In the genomic region with DNA sequence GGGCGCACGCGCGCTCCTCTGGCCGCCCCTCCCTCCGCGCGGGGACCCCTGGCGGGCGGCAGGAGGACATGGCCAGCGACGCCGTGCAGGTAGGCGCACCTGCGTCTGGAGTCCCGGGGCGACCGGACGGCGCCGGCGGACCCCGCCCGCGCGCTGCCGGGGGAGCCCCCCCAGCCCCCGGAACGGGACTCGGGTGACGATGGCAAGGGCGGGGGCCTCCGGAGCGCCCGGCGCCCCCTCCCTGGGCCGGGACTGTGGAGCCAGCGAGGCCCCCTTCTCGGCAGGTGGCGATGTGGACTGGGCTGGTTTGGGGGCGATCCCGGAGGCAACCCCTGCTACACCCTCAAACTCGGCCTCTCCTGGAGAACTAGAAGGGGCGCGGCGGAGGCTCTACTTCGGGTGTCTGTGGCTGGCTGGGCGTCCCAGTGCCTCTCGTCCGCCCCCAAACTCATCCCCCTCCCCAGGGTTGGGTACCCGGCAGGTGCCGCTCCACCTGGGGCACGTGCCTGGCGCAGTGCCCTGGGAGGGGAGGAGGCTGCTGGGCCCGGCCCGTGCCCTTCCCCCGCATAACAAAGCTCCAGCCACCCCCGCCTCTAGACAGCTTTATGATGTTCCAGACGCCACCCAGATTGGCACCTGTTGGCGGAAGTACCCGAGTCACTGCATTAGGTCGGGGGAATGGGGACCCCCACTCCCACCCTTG, we compare ENCODE assay signal across 8 cellular contexts. TPM values are rescaled to one million over a fixed set of nuclear protein-coding genes. Genes with fewer than 3 reads are reported as not detected.
DNase-seq lines count a peak whose midpoint lies in the region; ATAC-seq, FAIRE-seq and TF ChIP-seq lines count a peak whose summit lies in the region.

No MANE protein-coding gene starts in this region.

- no peak for TF ChIP-seq POLR2A in body of pancreas (IDR thresholded peaks at IDR 0.05)

- peak overlapping the region; percentile 81 for H3K9ac ChIP-seq in SK-N-MC (ENCODE audit: insufficient read length)
- H3K9ac ChIP-seq in kidney (ENCODE audit: low read length in 2 of 2): peak overlapping the region; percentile 77 to 80

- ATAC-seq in HG03432 (IDR thresholded peaks at IDR 0.05; ENCODE audit: unreplicated experiment): peak; percentile 24
- peak; percentile 47 for ATAC-seq in body of pancreas
- no peak for ATAC-seq in HG02870 (IDR thresholded peaks at IDR 0.05; ENCODE audit: unreplicated experiment)
- no peak for ATAC-seq in GM19467 (IDR thresholded peaks at IDR 0.05; ENCODE audit: unreplicated experiment)

- H3K9me3 ChIP-seq in SK-N-MC (ENCODE audit: low read depth, low read length) (no peaks in the 10 kb centered on the region), body of pancreas (no peaks in the 10 kb centered on the region), kidney (ENCODE audit: control insufficient read depth in 1 of 2, low read length in 2 of 2) (no peaks in the 10 kb centered on the region)

- WGBS in body of pancreas, 2 donors: 0% methylated on average over 61 of the region's 62 CpGs; no CpG with 5 or more reads in 1 of the 2 donors

- H3K4me1 ChIP-seq in body of pancreas (peaks cover 32% of the 10 kb centered on the region), kidney (ENCODE audit: control insufficient read depth in 1 of 2, insufficient read depth in 1 of 2, low read depth in 1 of 2, low read length in 2 of 2) (peaks cover 9 to 22% of the 10 kb centered on the region in 2 donors)

- TF ChIP-seq CTCF in body of pancreas (IDR thresholded peaks at IDR 0.05): peak in 2 of 7 experiments; percentile 25 to 28
- no peak for TF ChIP-seq CTCF in kidney (IDR thresholded peaks at IDR 0.05; ENCODE audit: borderline replicate concordance, extremely low read depth, insufficient read depth)

- H3K36me3 ChIP-seq in SK-N-MC (ENCODE audit: insufficient read depth, low read length): no peaks in the 10 kb centered on the region
- no peaks in the 10 kb centered on the region for H3K36me3 ChIP-seq in body of pancreas (replicated peaks in 1 of 2; ENCODE audit: insufficient read depth in 1 of 2, low read depth in 2 of 2)
- H3K36me3 ChIP-seq in kidney (ENCODE audit: control insufficient read depth in 1 of 2, insufficient read depth in 2 of 2, low read length in 2 of 2): no peaks in the 10 kb centered on the region

- H3K27ac ChIP-seq in SK-N-MC (no peak overlapping the region), body of pancreas (peak overlapping the region; percentile 43 to 79 (median 68)), kidney (ENCODE audit: low read depth in 2 of 2, low read length in 2 of 2) (peak overlapping the region; percentile 78 to 81)

- H3K27me3 ChIP-seq in body of pancreas: no peaks in the 10 kb centered on the region

- intact Hi-C loops in body of pancreas (cut with DNase I): no loop called here
- intact Hi-C loops in kidney (cut with DNase I): no loop called here

- in situ Hi-C loops in Caki2 (cut with HindIII; ENCODE audit: low pct_unique_long_range_greater_than_20kb, low sequenced_read_pairs): no loop called here

- no peak for FAIRE-seq in kidney (lab: Jason Lieb, UNC)

- H3K4me3 ChIP-seq in SK-N-MC (peak overlapping the region; percentile 89), body of pancreas (peak overlapping the region; percentile 46 to 70), kidney (ENCODE audit: low read length in 2 of 2) (peak overlapping the region; percentile 60 to 68)

- peak; percentile 68 for DNase-seq in Caki2 (ENCODE audit: low read depth)
- no peak for DNase-seq in SK-N-MC (ENCODE audit: low read depth, low spot score)
- peak; percentile 40 to 66 (median 54) for DNase-seq in body of pancreas
- peak; percentile 85 for DNase-seq in kidney
- DNase-seq in stimulated activated CD4-positive, alpha-beta T cell treated with anti-CD3 and anti-CD28 coated beads, Interleukin-4, amount 100 ng/mL, for 24 hours: peak; percentile 37

RNA-seq across cellular contexts. Expression of a gene that starts 0.5 kb away (rescaled TPM):
- total RNA-seq in Caki2 (2014; rRNA removed; shearing (Covaris generic); ENCODE audit: low replicate concordance): 198 and 223 TPM in 2 replicates
- total RNA-seq in body of pancreas (10 to 100 TPM; 82.5 to 83.4 TPM), kidney (103 TPM)
- polyA plus RNA-seq in kidney (ENCODE audit: insufficient read depth, low read depth, low replicate concordance): 67.7 TPM

RNA-seq across cellular contexts. Expression of a gene that starts 14.5 kb away (rescaled TPM):
- total RNA-seq in Caki2 (2014; rRNA removed; shearing (Covaris generic); ENCODE audit: low replicate concordance): 165 and 194 TPM in 2 replicates
- total RNA-seq in body of pancreas (10 to 100 TPM; 32.4 to 86.7 TPM), kidney (53.8 TPM)
- 35.6 TPM for polyA plus RNA-seq in kidney (ENCODE audit: insufficient read depth, low read depth, low replicate concordance)

RNA-seq across cellular contexts. Expression of a gene that starts 41.5 kb away (rescaled TPM):
- 0.24 TPM in 1 of 2 replicates, not detected in the other for total RNA-seq in Caki2 (2014; rRNA removed; shearing (Covaris generic); ENCODE audit: low replicate concordance)
- 1 to 10 TPM in 1 of 2 donors, not detected in 1; 3.6 TPM for total RNA-seq in body of pancreas
- 19.0 TPM for total RNA-seq in kidney
- 14.3 TPM for polyA plus RNA-seq in kidney (ENCODE audit: insufficient read depth, low read depth, low replicate concordance)

RNA-seq across cellular contexts. Expression of a gene that starts 52.4 kb away (rescaled TPM):
- 80.1 and 111 TPM in 2 replicates for total RNA-seq in Caki2 (2014; rRNA removed; shearing (Covaris generic); ENCODE audit: low replicate concordance)
- total RNA-seq in body of pancreas (10 to 100 TPM; 11.5 to 24.6 TPM), kidney (100 TPM)
- 16.0 TPM for polyA plus RNA-seq in kidney (ENCODE audit: insufficient read depth, low read depth, low replicate concordance)

Comparison
In these comparisons a context has a peak if more than half of its experiments do, and no peak if none do; other contexts are left out.
1. ATAC-seq: peak in HG03432 (single experiment) and body of pancreas (single experiment); none in HG02870 (single experiment) and GM19467 (single experiment).
2. Peak in every context shown above with its lines, with median percentiles within 50 percentile points of each other: H3K4me3 ChIP-seq.